ENCODE assay signal across 27 cellular contexts in genomic region chr2:163822033-163822432, GRCh38.
"Had no signal": no experiment of that assay in that cellular context is flagged by ENCODE, and none has a peak within 500 bp of the region (broad histone marks: within the 10 kb centered on the region; RNA-seq: fewer than 3 reads in every experiment).

No MANE protein-coding gene starts in this region.

- H3K9me3 ChIP-seq: suprapubic skin, testis, thoracic aorta, thyroid gland, upper lobe of right lung, uterus, vagina had no signal

- H3K27me3 ChIP-seq: stomach, suprapubic skin, testis, thyroid gland, tibial artery, tibial nerve, transverse colon, upper lobe of left lung, upper lobe of right lung, uterus, vagina had no signal

- ATAC-seq: stimulated activated effector memory CD8-positive, alpha-beta T cell treated with anti-CD3 and anti-CD28 coated beads, Interleukin-12 subunit alpha, Interleukin-12 subunit beta, amount 100 ng/mL, for 72 hours; stimulated activated memory B cell treated with anti-CD40 and anti-IgM and Interleukin-4, amounts not matched to agents 10 μg/mL and 1 μg/mL and 100 μg/mL, for 72 hours; stimulated activated naive B cell treated with anti-CD40 and anti-IgM and Interleukin-4, amounts not matched to agents 10 μg/mL and 1 μg/mL and 100 μg/mL, for 72 hours; stimulated activated naive CD8-positive, alpha-beta T cell treated with anti-CD3 and anti-CD28 coated beads, Interleukin-15, amount 100 ng/mL, for 72 hours; stimulated activated naive CD8-positive, alpha-beta T cell treated with anti-CD3 and anti-CD28 coated beads, Interleukin-15, Interleukin-2, amounts not matched to agents 100 U/mL and 50 U/mL, for 24 hours; upper lobe of right lung had no signal

- FAIRE-seq: urothelium cell line had no signal

- H3K4me1 ChIP-seq: stomach, suprapubic skin, testis, thyroid gland, tibial artery, tibial nerve, transverse colon, upper lobe of left lung, upper lobe of right lung, uterus, vagina had no signal

- DNase-seq: stimulated activated CD4-positive, alpha-beta T cell treated with anti-CD3 and anti-CD28 coated beads, Interleukin-2, amount 100 ng/mL, for 48 hours; stimulated activated CD4-positive, alpha-beta T cell treated with anti-CD3 and anti-CD28 coated beads, Interleukin-4, amount 100 ng/mL, for 1 hour; stimulated activated CD4-positive, alpha-beta T cell treated with anti-CD3 and anti-CD28 coated beads, Interleukin-4, amount 100 ng/mL, for 24 hours; stimulated activated CD4-positive, alpha-beta T cell treated with anti-CD3 and anti-CD28 coated beads, Interleukin-4, amount 100 ng/mL, for 4 hours; stimulated activated CD8-positive, alpha-beta memory T cell treated with anti-CD3 and anti-CD28 coated beads, Interleukin-4, amount 100 ng/mL, for 48 hours; stimulated activated naive B cell treated with anti-CD40 and anti-IgM and Interleukin-4, amounts not matched to agents 10 μg/mL and 1 μg/mL and 100 μg/mL, for 72 hours; stimulated activated naive CD4-positive, alpha-beta T cell; stimulated activated naive CD4-positive, alpha-beta T cell treated with Interleukin-2 at 50 U/mL for 16 hours; stimulated activated naive CD8-positive, alpha-beta T cell treated with anti-CD3 and anti-CD28 coated beads, Interleukin-15, amount 100 ng/mL, for 72 hours; stimulated activated naive CD8-positive, alpha-beta T cell treated with anti-CD3 and anti-CD28 coated beads, Interleukin-15, Interleukin-2, amounts not matched to agents 100 U/mL and 50 U/mL, for 24 hours; stomach; substantia nigra; testis; thyroid gland; tibial artery; transverse colon; trophoblast cell; upper lobe of left lung; upper lobe of right lung; uterus had no signal

- H3K4me3 ChIP-seq: stomach, suprapubic skin, testis, thoracic aorta, thyroid gland, tibial artery, tibial nerve, transverse colon, upper lobe of left lung, upper lobe of right lung, uterus, vagina had no signal

- H3K36me3 ChIP-seq: stomach, suprapubic skin, thoracic aorta, thyroid gland, tibial artery, tibial nerve, transverse colon, upper lobe of left lung, upper lobe of right lung, uterus, vagina had no signal

- H3K27ac ChIP-seq: stomach, suprapubic skin, testis, thoracic aorta, thyroid gland, tibial artery, tibial nerve, transverse colon, upper lobe of left lung, upper lobe of right lung, uterus, vagina had no signal
